17 cellular contexts compared by ENCODE assay signal in the genomic region with DNA sequence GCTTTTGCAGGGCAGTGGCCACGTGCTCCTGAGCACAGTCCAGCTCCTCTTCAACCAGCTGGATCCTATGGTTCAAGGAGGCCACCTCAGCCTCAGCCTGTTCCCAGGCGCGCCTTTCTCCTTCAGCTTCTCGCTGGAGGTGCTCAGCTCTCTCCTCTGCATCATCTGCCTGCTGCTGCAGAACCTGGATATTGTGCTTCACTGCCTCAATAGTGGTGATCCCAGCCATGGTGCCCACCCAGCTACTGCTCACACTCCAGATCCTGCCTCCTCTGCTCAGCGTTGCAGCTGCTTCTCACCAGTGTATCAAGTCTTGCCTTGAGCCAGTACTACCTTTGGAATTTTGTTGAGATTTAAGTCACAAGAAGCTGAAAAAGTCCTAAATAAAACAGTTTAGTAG.
"Had no signal": no experiment of that assay in that cellular context is flagged by ENCODE, and none has a peak within 500 bp of the region (broad histone marks: within the 10 kb centered on the region; RNA-seq: fewer than 3 reads in every experiment).

No MANE protein-coding gene starts in this region.

- ATAC-seq: stimulated activated naive CD8-positive, alpha-beta T cell treated with anti-CD3 and anti-CD28 coated beads, Interleukin-15, Interleukin-2, amounts not matched to agents 100 U/mL and 50 U/mL, for 24 hours; upper lobe of right lung had no signal

- H3K27ac ChIP-seq: esophagus squamous epithelium, left ventricle myocardium inferior, right atrium auricular region, sigmoid colon, skin epidermis, testis, tibial nerve, upper lobe of right lung, vagina had no signal

- H3K4me3 Mint-ChIP-seq: dendritic cell treated with granulocyte-macrophage colony-stimulating factor and Interleukin-4, amounts not matched to agents 40 ng/mL and 50 ng/mL, for 4 days; immature natural killer cell; naive B cell; nephron had no signal

- H3K27ac Mint-ChIP-seq: dendritic cell treated with granulocyte-macrophage colony-stimulating factor and Interleukin-4, amounts not matched to agents 40 ng/mL and 50 ng/mL, for 4 days; nephron had no signal

- H3K9me3 Mint-ChIP-seq: dendritic cell treated with granulocyte-macrophage colony-stimulating factor and Interleukin-4, amounts not matched to agents 40 ng/mL and 50 ng/mL, for 4 days; immature natural killer cell; naive B cell; nephron had no signal

- DNase-seq: esophagus squamous epithelium; foreskin fibroblast; immature natural killer cell; left ventricle myocardium inferior; mesendoderm; naive B cell; sigmoid colon; stimulated activated CD4-positive, alpha-beta T cell treated with anti-CD3 and anti-CD28 coated beads, Interleukin-12 subunit alpha, Interleukin-12 subunit beta, amount 100 ng/mL, for 4 hours; stimulated activated naive CD8-positive, alpha-beta T cell treated with anti-CD3 and anti-CD28 coated beads, Interleukin-15, Interleukin-2, amounts not matched to agents 100 U/mL and 50 U/mL, for 24 hours; testis; upper lobe of right lung had no signal

- H3K27me3 Mint-ChIP-seq: dendritic cell treated with granulocyte-macrophage colony-stimulating factor and Interleukin-4, amounts not matched to agents 40 ng/mL and 50 ng/mL, for 4 days; naive B cell had no signal
